In the genomic region with DNA sequence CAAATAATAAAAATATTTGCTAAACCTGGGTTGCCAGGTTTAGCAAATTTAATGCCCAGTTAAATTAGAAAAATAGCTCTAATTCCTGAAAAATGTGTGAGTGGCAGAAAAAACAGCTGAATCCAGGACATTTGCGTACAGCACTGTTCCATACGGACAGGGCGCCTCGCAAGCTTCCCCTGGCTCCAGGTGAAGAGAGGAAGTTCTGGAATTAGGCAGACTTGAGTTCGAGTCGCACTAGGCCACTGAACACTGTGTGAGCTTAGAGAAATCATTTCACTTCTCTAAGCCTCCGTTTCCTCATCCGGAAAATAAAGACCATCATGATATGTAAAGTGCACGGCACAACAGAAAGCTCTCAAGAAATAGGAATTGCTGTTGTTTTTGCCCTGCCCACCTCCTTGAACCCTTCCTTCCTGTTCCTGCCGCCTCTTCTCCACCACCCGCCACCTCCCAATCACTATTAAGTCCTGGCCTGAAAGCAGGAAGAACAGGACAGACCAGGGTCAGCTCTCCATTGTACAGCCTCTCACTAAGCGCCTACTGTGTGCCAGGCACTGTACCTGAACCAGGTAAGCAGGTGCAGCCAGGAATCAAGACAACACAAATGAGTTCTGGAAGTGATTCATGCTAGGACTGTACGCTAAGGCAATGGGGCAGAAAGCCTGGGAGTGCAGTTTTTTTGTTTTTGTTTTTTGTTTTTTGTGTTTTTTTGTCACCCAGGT, we compare ENCODE assay signal across 8 cellular contexts. TPM values are rescaled to one million over a fixed set of nuclear protein-coding genes. Genes with fewer than 3 reads are reported as not detected.
DNase-seq lines count a peak whose midpoint lies in the region; ATAC-seq and TF ChIP-seq lines count a peak whose summit lies in the region.

No MANE protein-coding gene starts in this region.

- no peaks in the 10 kb centered on the region for H3K9me3 ChIP-seq in SU-DHL-6 (ENCODE audit: insufficient read depth, low read length)
- no peaks in the 10 kb centered on the region for H3K9me3 ChIP-seq in skeletal muscle satellite cell (replicated peaks; ENCODE audit: low read length)

- ATAC-seq in HG03432 (IDR thresholded peaks at IDR 0.05; ENCODE audit: unreplicated experiment): no peak

- H3K4me3 ChIP-seq in H7 (ENCODE audit: insufficient read depth, low read depth, low read length): peak overlapping the region; percentile 87
- peak overlapping the region; percentile 58 for H3K4me3 ChIP-seq in SU-DHL-6 (ENCODE audit: insufficient read depth, low read length, poor library complexity, severe bottlenecking)
- peak overlapping the region; percentile 87 for H3K4me3 ChIP-seq in fibroblast of villous mesenchyme (ENCODE audit: low read depth, low read length)
- peak overlapping the region; percentile 96 for H3K4me3 ChIP-seq in skeletal muscle satellite cell (ENCODE audit: low read length)

- no peaks in the 10 kb centered on the region for H3K9me2 ChIP-seq in SU-DHL-6 (replicated peaks; ENCODE audit: insufficient read depth, low read length)

- peak overlapping the region; percentile 78 for H2AFZ ChIP-seq in SU-DHL-6 (ENCODE audit: low read depth, low read length, severe bottlenecking)

- H3K27me3 ChIP-seq in H7 (ENCODE audit: control insufficient read depth, insufficient read depth, low read length): peaks cover 8% of the 10 kb centered on the region
- H3K27me3 ChIP-seq in SU-DHL-6 (ENCODE audit: low read length): no peaks in the 10 kb centered on the region
- H3K27me3 ChIP-seq in skeletal muscle satellite cell (ENCODE audit: control insufficient read depth, insufficient read depth, low read length): no peaks in the 10 kb centered on the region

- POLR2A ChIA-PET in HEK293T (lab: Yijun Ruan, JAX): interaction anchor here (1.0 to 2.0 kb wide), 4 partner anchors 10 to 397 kb away, joined by 3 to 5 read pairs (median 3); partner anchors contain the start of gene ALDH2

- DNase-seq in H7 (no peak), fibroblast of villous mesenchyme (ENCODE audit: low read depth) (no peak), HEK293T (ENCODE audit: extremely low spot score) (no peak), GM20000 (ENCODE audit: low spot score) (no peak)
- no peak for DNase-seq in activated effector memory CD4-positive, alpha-beta T cell treated with anti-CD3 and anti-CD28 coated beads, Interleukin-2, amount 50 U/mL, for 16 hours

- H3K79me2 ChIP-seq in SU-DHL-6 (ENCODE audit: insufficient read depth, low read length): no peaks in the 10 kb centered on the region

- CTCF ChIA-PET in HEK293T (lab: Yijun Ruan, JAX): interaction anchor here (1.7 kb wide), 1 partner anchor 27 kb away, joined by 8 read pairs; no protein-coding TSS in a partner anchor

- H3K4me1 ChIP-seq in skeletal muscle satellite cell (ENCODE audit: control insufficient read depth, insufficient read depth, low read length): peaks cover 18% of the 10 kb centered on the region

- no peaks in the 10 kb centered on the region for H4K20me1 ChIP-seq in SU-DHL-6 (ENCODE audit: low read depth, low read length)

- peaks cover 2% of the 10 kb centered on the region for H3K36me3 ChIP-seq in H7 (replicated peaks; ENCODE audit: control insufficient read depth, insufficient read depth, low read length)
- H3K36me3 ChIP-seq in SU-DHL-6 (ENCODE audit: low read length): no peaks in the 10 kb centered on the region
- peaks cover 3% of the 10 kb centered on the region for H3K36me3 ChIP-seq in skeletal muscle satellite cell (ENCODE audit: insufficient read depth, low read length)

- H3K4me2 ChIP-seq in SU-DHL-6 (ENCODE audit: low read depth, low read length, poor library complexity, severe bottlenecking) (peak overlapping the region; percentile 59), skeletal muscle satellite cell (ENCODE audit: low read length) (peak overlapping the region; percentile 99)

- TF ChIP-seq CTCF in SU-DHL-6 (IDR thresholded peaks at IDR 0.05; ENCODE audit: insufficient read depth, low read length, poor library complexity, severe bottlenecking) (no peak), fibroblast of villous mesenchyme (IDR thresholded peaks at IDR 0.05; ENCODE audit: insufficient read depth, low read depth, low read length) (no peak), GM20000 (IDR thresholded peaks at IDR 0.05; ENCODE audit: extremely low read depth, missing control alignments) (no peak)

- no peaks in the 10 kb centered on the region for H3F3A ChIP-seq in SU-DHL-6 (ENCODE audit: insufficient read depth)

- H3K27ac ChIP-seq in SU-DHL-6 (ENCODE audit: low read depth, low read length): no peak overlapping the region

- H3K9ac ChIP-seq in SU-DHL-6 (ENCODE audit: low read length) (peak overlapping the region; percentile 54), skeletal muscle satellite cell (ENCODE audit: low read depth, low read length) (peak overlapping the region; percentile 88)

TF ChIP-seq in HEK293T, 16 proteins besides CTCF, POLR2A, EP300 and RAD21:
- no peak for TF ChIP-seq SP1 (IDR thresholded peaks at IDR 0.05)
- TF ChIP-seq ARNT (IDR thresholded peaks at IDR 0.05): no peak
- no peak for TF ChIP-seq CTBP1 (IDR thresholded peaks at IDR 0.05; ENCODE audit: borderline replicate concordance)
- TF ChIP-seq, protein P1, sequence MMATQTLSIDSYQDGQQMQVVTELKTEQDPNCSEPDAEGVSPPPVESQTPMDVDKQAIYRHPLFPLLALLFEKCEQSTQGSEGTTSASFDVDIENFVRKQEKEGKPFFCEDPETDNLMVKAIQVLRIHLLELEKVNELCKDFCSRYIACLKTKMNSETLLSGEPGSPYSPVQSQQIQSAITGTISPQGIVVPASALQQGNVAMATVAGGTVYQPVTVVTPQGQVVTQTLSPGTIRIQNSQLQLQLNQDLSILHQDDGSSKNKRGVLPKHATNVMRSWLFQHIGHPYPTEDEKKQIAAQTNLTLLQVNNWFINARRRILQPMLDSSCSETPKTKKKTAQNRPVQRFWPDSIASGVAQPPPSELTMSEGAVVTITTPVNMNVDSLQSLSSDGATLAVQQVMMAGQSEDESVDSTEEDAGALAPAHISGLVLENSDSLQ (IDR thresholded peaks at IDR 0.05): no peak
- no peak for TF ChIP-seq ZNF384 (IDR thresholded peaks at IDR 0.05)
- no peak for TF ChIP-seq L3MBTL2 (conservative IDR thresholded peaks at IDR 0.05)
- TF ChIP-seq NFRKB (IDR thresholded peaks at IDR 0.05): no peak
- TF ChIP-seq SUZ12 (IDR thresholded peaks at IDR 0.05): no peak
- TF ChIP-seq ELF4 (IDR thresholded peaks at IDR 0.05): no peak
- no peak for TF ChIP-seq FOXA1 (IDR thresholded peaks at IDR 0.05)
- no peak for TF ChIP-seq HDGF (IDR thresholded peaks at IDR 0.05; ENCODE audit: borderline replicate concordance)
TF ChIP-seq in HEK293T: peak in this region for 0.

RNA-seq across cellular contexts. Expression of gene PHETA1, which starts 0.8 kb away (rescaled TPM):
- 7.1 and 10.1 TPM in 2 replicates for total RNA-seq in H7 (2014; rRNA removed; shearing (Covaris generic))
- 11.3 and 15.5 TPM in 2 replicates for total RNA-seq in fibroblast of villous mesenchyme
- 7.0 and 9.4 TPM in 2 replicates for total RNA-seq in skeletal muscle satellite cell (2012; rRNA removed)

RNA-seq across cellular contexts. Expression of gene SH2B3, which starts 36.1 kb away (rescaled TPM):
- 21.8 and 26.8 TPM in 2 replicates for total RNA-seq in H7 (2014; rRNA removed; shearing (Covaris generic))
- 42.7 and 60.2 TPM in 2 replicates for total RNA-seq in fibroblast of villous mesenchyme
- 62.6 and 84.1 TPM in 2 replicates for total RNA-seq in skeletal muscle satellite cell (2012; rRNA removed)
